1 cellular context compared by ENCODE assay signal in genomic region chr9:130039504-130040147, GRCh38.
TF ChIP-seq lines count a peak whose summit lies in the region.

No MANE protein-coding gene starts in this region.

TF ChIP-seq in WTC11, 78 proteins besides CTCF, POLR2A, EP300 and RAD21 (continued from another document):
- no peak for TF ChIP-seq ZNF532 (CRISPR knock-in tag; IDR thresholded peaks at IDR 0.05; ENCODE audit: borderline replicate concordance)
